In genomic region chr18:62834715-62835114, GRCh38 we compare ENCODE assay signal across 2 cellular contexts.
TF ChIP-seq lines count a peak whose summit lies in the region.

No MANE protein-coding gene starts in this region.

TF ChIP-seq in A549, 52 proteins besides CTCF, POLR2A, EP300 and RAD21 (continued from another document):
- peak; percentile 34 for TF ChIP-seq MAFK (IDR thresholded peaks at IDR 0.05; ENCODE audit: partially characterized antibody)

TF ChIP-seq in K562, 482 proteins besides CTCF, POLR2A, EP300 and RAD21 (continued from another document):
- TF ChIP-seq, protein P1, sequence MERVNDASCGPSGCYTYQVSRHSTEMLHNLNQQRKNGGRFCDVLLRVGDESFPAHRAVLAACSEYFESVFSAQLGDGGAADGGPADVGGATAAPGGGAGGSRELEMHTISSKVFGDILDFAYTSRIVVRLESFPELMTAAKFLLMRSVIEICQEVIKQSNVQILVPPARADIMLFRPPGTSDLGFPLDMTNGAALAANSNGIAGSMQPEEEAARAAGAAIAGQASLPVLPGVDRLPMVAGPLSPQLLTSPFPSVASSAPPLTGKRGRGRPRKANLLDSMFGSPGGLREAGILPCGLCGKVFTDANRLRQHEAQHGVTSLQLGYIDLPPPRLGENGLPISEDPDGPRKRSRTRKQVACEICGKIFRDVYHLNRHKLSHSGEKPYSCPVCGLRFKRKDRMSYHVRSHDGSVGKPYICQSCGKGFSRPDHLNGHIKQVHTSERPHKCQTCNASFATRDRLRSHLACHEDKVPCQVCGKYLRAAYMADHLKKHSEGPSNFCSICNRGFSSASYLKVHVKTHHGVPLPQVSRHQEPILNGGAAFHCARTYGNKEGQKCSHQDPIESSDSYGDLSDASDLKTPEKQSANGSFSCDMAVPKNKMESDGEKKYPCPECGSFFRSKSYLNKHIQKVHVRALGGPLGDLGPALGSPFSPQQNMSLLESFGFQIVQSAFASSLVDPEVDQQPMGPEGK (CRISPR knock-in tag; IDR thresholded peaks at IDR 0.05; ENCODE audit: borderline replicate concordance) = no peak
- TF ChIP-seq CREB5 (CRISPR knock-in tag; IDR thresholded peaks at IDR 0.05) (no peak), MAFG (tag; conservative IDR thresholded peaks at IDR 0.05) (0 out of 2 replicates have a peak, but pooled peaks have one; percentile 7), C11orf30 (IDR thresholded peaks at IDR 0.05; ENCODE audit: low read depth) (peak; percentile 56), MXI1 (IDR thresholded peaks at IDR 0.05; ENCODE audit: low read depth, low read length) (no peak)
